ENCODE assay signal across 13 cellular contexts in the genomic region with DNA sequence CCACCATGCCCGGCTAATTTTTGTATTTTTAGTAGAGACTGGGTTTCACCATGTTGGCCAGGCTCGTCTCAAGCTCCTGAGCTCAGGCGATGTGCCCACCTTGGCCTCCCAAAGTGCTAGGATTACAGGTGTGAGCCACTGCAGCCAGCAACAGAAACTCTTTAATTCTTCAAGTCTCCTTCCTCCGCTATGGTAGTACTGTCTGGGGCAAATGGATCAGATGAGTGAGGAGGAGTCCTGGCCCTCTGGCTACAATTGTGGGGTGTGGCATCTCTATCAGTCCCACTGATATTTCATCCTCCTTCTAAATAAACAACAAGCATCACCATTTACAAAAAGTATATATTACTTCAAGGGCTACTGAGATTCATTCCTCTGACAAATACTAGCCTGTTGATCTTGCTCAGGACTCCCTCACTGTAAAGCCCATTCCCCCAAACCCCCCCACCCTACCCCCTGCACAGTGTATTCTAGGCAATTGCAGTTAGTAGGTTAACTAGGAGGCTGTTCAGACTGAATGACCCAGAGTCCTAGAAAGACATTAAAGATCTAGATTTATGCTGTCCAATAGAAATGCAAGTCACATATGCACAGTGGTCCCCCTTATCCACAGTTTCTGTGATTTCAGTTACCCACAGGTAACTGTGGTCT.
DNase-seq lines count a peak whose midpoint lies in the region; ATAC-seq and TF ChIP-seq lines count a peak whose summit lies in the region.
"Had no signal": no experiment of that assay in that cellular context is flagged by ENCODE, and none has a peak within 500 bp of the region (broad histone marks: within the 10 kb centered on the region; RNA-seq: fewer than 3 reads in every experiment).

No MANE protein-coding gene starts in this region.

- peak; percentile 31 for ATAC-seq in PC-3
- ATAC-seq in HG02678 (IDR thresholded peaks at IDR 0.05; ENCODE audit: unreplicated experiment): no peak
- ATAC-seq in GM21528 (IDR thresholded peaks at IDR 0.05; ENCODE audit: low FRiP score, unreplicated experiment): no peak
- ATAC-seq: HCT116 had no signal

- no peaks in the 10 kb centered on the region for H3F3A ChIP-seq in PC-3 (ENCODE audit: low read length, unreplicated experiment)

- no peaks in the 10 kb centered on the region for H3K9me2 ChIP-seq in PC-3 (replicated peaks; ENCODE audit: low read length)

- H3K4me2 ChIP-seq in PC-3 (ENCODE audit: low read length): peak overlapping the region; percentile 68

- H3K4me3 ChIP-seq in PC-3 (ENCODE audit: low read length): no peak overlapping the region

- POLR2A ChIA-PET in PC-3 (lab: Charles Lee; ENCODE audit: unreplicated experiment): no interaction called here

- peaks cover 15% of the 10 kb centered on the region for H3K4me1 ChIP-seq in PC-3 (ENCODE audit: insufficient read depth, low read length)
- H3K4me1 ChIP-seq: BE2C had no signal

- intact Hi-C loops in PC-3 (cut with micrococcal nuclease): loop anchor here (1.0 to 5.0 kb wide), 2 partner anchors 36 to 45 kb away; no protein-coding TSS in a partner anchor

- CTCF ChIA-PET in PC-3 (lab: Charles Lee): no interaction called here

- H3K4me3 Mint-ChIP-seq in activated naive CD8-positive, alpha-beta T cell treated with anti-CD3 and anti-CD28 coated beads for 36 hours: no peak overlapping the region
- H3K4me3 Mint-ChIP-seq: CD8-positive, alpha-beta memory T cell; IgD-negative memory B cell had no signal

- H3K27me3 Mint-ChIP-seq in activated naive CD8-positive, alpha-beta T cell treated with anti-CD3 and anti-CD28 coated beads for 36 hours: peaks cover 14% of the 10 kb centered on the region

- no peaks in the 10 kb centered on the region for H3K9me3 ChIP-seq in PC-3 (ENCODE audit: low read length)
- H3K9me3 ChIP-seq: BE2C had no signal

- no peaks in the 10 kb centered on the region for H3K27me3 ChIP-seq in PC-3 (ENCODE audit: low read length)
- H3K27me3 ChIP-seq: BE2C had no signal

- no peak overlapping the region for H3K27ac Mint-ChIP-seq in activated naive CD8-positive, alpha-beta T cell treated with anti-CD3 and anti-CD28 coated beads for 36 hours
- H3K27ac Mint-ChIP-seq: CD8-positive, alpha-beta memory T cell; IgD-negative memory B cell had no signal

- H3K9me3 Mint-ChIP-seq in activated naive CD8-positive, alpha-beta T cell treated with anti-CD3 and anti-CD28 coated beads for 36 hours: no peaks in the 10 kb centered on the region
- H3K9me3 Mint-ChIP-seq: CD8-positive, alpha-beta memory T cell; IgD-negative memory B cell had no signal

- H3K36me3 Mint-ChIP-seq in activated naive CD8-positive, alpha-beta T cell treated with anti-CD3 and anti-CD28 coated beads for 36 hours: no peaks in the 10 kb centered on the region
- H3K36me3 Mint-ChIP-seq: CD8-positive, alpha-beta memory T cell; IgD-negative memory B cell had no signal

- BruUV-seq in PC-3 (replicated peaks; lab: Mats Ljungman, UMichigan): no TSS peak

- no peaks in the 10 kb centered on the region for H3K36me3 ChIP-seq in PC-3 (ENCODE audit: low read depth, low read length)
- H3K36me3 ChIP-seq: BE2C had no signal

- DNase-seq in ELR (ENCODE audit: low read depth) (peak; percentile 4), PC-3 (peak; percentile 17)
- DNase-seq in activated naive CD8-positive, alpha-beta T cell treated with anti-CD3 and anti-CD28 coated beads for 36 hours: no peak
- no peak for DNase-seq in stimulated activated CD4-positive, alpha-beta T cell treated with anti-CD3 and anti-CD28 coated beads, Interleukin-4, amount 100 ng/mL, for 24 hours
- DNase-seq: BE2C; CD8-positive, alpha-beta memory T cell; DMS53; KG1 had no signal

- H3K27ac ChIP-seq in PC-3 (ENCODE audit: low read length) (peak overlapping the region; percentile 76), cingulate gyrus (ENCODE audit: low read depth, low read length) (peak overlapping the region; percentile 26)

- H3K4me1 Mint-ChIP-seq in activated naive CD8-positive, alpha-beta T cell treated with anti-CD3 and anti-CD28 coated beads for 36 hours: no peaks in the 10 kb centered on the region
- H3K4me1 Mint-ChIP-seq: CD8-positive, alpha-beta memory T cell had no signal

- H4K20me1 ChIP-seq in PC-3 (ENCODE audit: low read length): no peaks in the 10 kb centered on the region

- H2AFZ ChIP-seq in PC-3 (ENCODE audit: low read length): no peak overlapping the region

- no peak overlapping the region for H3K9ac ChIP-seq in PC-3 (ENCODE audit: low read length)

- no peak for TF ChIP-seq CTCF in PC-3 (conservative IDR thresholded peaks at IDR 0.05; ENCODE audit: low read depth, low read length)

- H3K79me2 ChIP-seq in PC-3 (ENCODE audit: low read length): no peaks in the 10 kb centered on the region

Comparison
In these comparisons a context has a peak if more than half of its experiments do, and no peak if none do; other contexts are left out.
1. DNase-seq: peak in ELR (single experiment) and PC-3 (single experiment); none in activated naive CD8-positive, alpha-beta T cell treated with anti-CD3 and anti-CD28 coated beads for 36 hours (single experiment) and stimulated activated CD4-positive, alpha-beta T cell treated with anti-CD3 and anti-CD28 coated beads, Interleukin-4, amount 100 ng/mL, for 24 hours (single experiment).